8 cellular contexts compared by ENCODE assay signal in the genomic region with DNA sequence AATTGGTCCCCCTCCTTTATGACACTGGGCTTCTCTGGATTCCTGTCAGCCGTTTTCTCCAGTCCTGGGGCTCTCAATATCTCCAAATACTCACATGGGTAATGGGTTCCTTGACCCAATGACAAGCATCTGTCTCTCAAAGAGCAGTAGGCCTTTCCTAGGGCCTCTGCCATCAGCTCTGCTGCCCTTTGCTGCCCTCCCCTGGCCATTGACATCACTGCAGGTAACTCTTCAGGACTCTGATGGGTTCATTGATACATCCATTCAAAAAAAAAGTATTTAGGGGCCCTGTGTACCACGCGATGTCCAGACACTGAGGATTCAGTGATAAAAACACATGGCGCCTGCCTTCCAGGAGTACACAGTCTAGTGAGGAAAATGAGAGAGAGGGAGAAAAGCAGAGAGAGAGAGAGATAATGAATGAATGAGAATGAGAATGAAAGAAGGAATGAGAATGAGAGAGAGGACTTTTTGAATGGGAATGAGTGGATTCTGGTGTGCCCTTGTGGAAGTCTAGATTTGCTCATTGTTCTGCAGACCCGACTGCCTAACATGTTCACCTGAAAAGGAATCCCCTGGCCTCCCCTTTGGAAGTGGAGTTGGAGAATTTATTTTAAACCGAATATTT.
DNase-seq lines count a peak whose midpoint lies in the region; ATAC-seq and TF ChIP-seq lines count a peak whose summit lies in the region.

No MANE protein-coding gene starts in this region.

- no peak overlapping the region for H3K4me3 ChIP-seq in NB4 (ENCODE audit: low read depth, low read length)

- no peak for TF ChIP-seq POLR2A in NB4 (IDR thresholded peaks at IDR 0.05; ENCODE audit: extremely low read depth, insufficient read length)

- TF ChIP-seq CTCF in NB4 (IDR thresholded peaks at IDR 0.05; ENCODE audit: low read depth, low read length): peak; percentile 72

- peak; percentile 92 for ATAC-seq in HG02571 (IDR thresholded peaks at IDR 0.05; ENCODE audit: unreplicated experiment)

- DNase-seq in NK-92 treated with Interleukin-12 subunit alpha and Interleukin-12 subunit beta, amount 100 ng/mL, for 24 hours (lab: John Stamatoyannopoulos, UW): peak; percentile 29
- DNase-seq in NK-92 (lab: John Stamatoyannopoulos, UW; ENCODE audit: unreplicated experiment): no peak
- DNase-seq in NB4 (ENCODE audit: low read depth): peak; percentile 64
- peak; percentile 30 to 56 (median 49) for DNase-seq in activated CD4-positive, CD25-positive, alpha-beta regulatory T cell (lab: John Stamatoyannopoulos, UW)
- DNase-seq in central memory CD4-positive, alpha-beta T cell: peak; percentile 41
- DNase-seq in left kidney (ENCODE audit: low read depth, low spot score): peak; percentile 80
- DNase-seq in stimulated activated CD4-positive, alpha-beta T cell treated with anti-CD3 and anti-CD28 coated beads, Interleukin-4, amount 100 ng/mL, for 24 hours: peak; percentile 74
